ENCODE assay signal across 12 cellular contexts in genomic region chr3:55060921-55061555, GRCh38.
A peak's percentile ranks its signal among the peaks of the same experiment; 100 is the strongest.
DNase-seq lines count a peak whose midpoint lies in the region; ATAC-seq and TF ChIP-seq lines count a peak whose summit lies in the region.
"Had no signal": no experiment of that assay in that cellular context is flagged by ENCODE, and none has a peak within 500 bp of the region (broad histone marks: within the 10 kb centered on the region; RNA-seq: fewer than 3 reads in every experiment).

No MANE protein-coding gene starts in this region.

- H3K27me3 ChIP-seq in HAP-1 (ENCODE audit: low read depth): no peaks in the 10 kb centered on the region

- no peaks in the 10 kb centered on the region for H3K9me3 Mint-ChIP-seq in nephron

- no peak for TF ChIP-seq CTCF in choroid plexus epithelial cell (conservative IDR thresholded peaks at IDR 0.05; ENCODE audit: low read depth, low read length)
- TF ChIP-seq CTCF in nephron (IDR thresholded peaks at IDR 0.05; ENCODE audit: unreplicated experiment in 3 of 3): no peak

- ATAC-seq in HG03469 (IDR thresholded peaks at IDR 0.05; ENCODE audit: unreplicated experiment): no peak

- no peak overlapping the region for H3K4me3 ChIP-seq in HAP-1
- no peak overlapping the region for H3K4me3 ChIP-seq in choroid plexus epithelial cell (ENCODE audit: low read depth, low read length)

- peaks cover 13% of the 10 kb centered on the region for H3K27me3 Mint-ChIP-seq in nephron (ENCODE audit: low read depth)

- H3K36me3 Mint-ChIP-seq in nephron (ENCODE audit: low read depth): no peaks in the 10 kb centered on the region

- peaks cover 20% of the 10 kb centered on the region for H3K4me1 ChIP-seq in HAP-1

- peak; percentile 83 to 90 for DNase-seq in HAP-1 (ENCODE audit: low spot score in 2 of 2)
- peak; percentile 80 for DNase-seq in NCI-H69 (lab: John Stamatoyannopoulos, UW)
- DNase-seq in choroid plexus epithelial cell (ENCODE audit: low read depth): peak; percentile 17
- no peak for DNase-seq in GM03348 (ENCODE audit: low spot score)
- DNase-seq in activated naive CD4-positive, alpha-beta T cell treated with anti-CD3 and anti-CD28 coated beads, Interleukin-2, amount 50 U/mL, for 16 hours: no peak
- DNase-seq: NCI-H1417 treated with DMSO at 0.1 percent for 48 hours, NCI-H2029, NCI-H510A treated with DMSO at 0.1 percent for 48 hours, SIG-M5 had no signal

- H3K4me1 Mint-ChIP-seq in nephron: peaks cover 11% of the 10 kb centered on the region

- no peak overlapping the region for H3K4me3 Mint-ChIP-seq in nephron
- H3K4me3 Mint-ChIP-seq: CD14-positive monocyte had no signal

- H3K36me3 ChIP-seq in HAP-1 (replicated peaks): no peaks in the 10 kb centered on the region

- H3K9me3 ChIP-seq in HAP-1: no peaks in the 10 kb centered on the region

- H3K27ac Mint-ChIP-seq in nephron: peak overlapping the region in 2 of 3 experiments; percentile 5 to 56

- in situ Hi-C loops in HAP-1 (cut with MboI; ENCODE audit: low sequenced_read_pairs): no loop called here

Comparison
In these comparisons a context has a peak if more than half of its experiments do, and no peak if none do; other contexts are left out.
1. DNase-seq: peak in HAP-1 (2 of 2), NCI-H69 (single experiment) and choroid plexus epithelial cell (single experiment); none in GM03348 (single experiment) and activated naive CD4-positive, alpha-beta T cell treated with anti-CD3 and anti-CD28 coated beads, Interleukin-2, amount 50 U/mL, for 16 hours (single experiment).